31 cellular contexts compared by ENCODE assay signal in genomic region chr12:48080821-48081220, GRCh38. TPM values are rescaled to one million over a fixed set of nuclear protein-coding genes. Genes with fewer than 3 reads are reported as not detected.
DNase-seq lines count a peak whose midpoint lies in the region; ATAC-seq and TF ChIP-seq lines count a peak whose summit lies in the region.
"Had no signal": no experiment of that assay in that cellular context is flagged by ENCODE, and none has a peak within 500 bp of the region (broad histone marks: within the 10 kb centered on the region; RNA-seq: fewer than 3 reads in every experiment).

No MANE protein-coding gene starts in this region.

- H3K27me3 ChIP-seq in breast epithelium: no peaks in the 10 kb centered on the region
- H3K27me3 ChIP-seq in IMR-90 (ENCODE audit: control insufficient read depth, insufficient read depth, low read length): no peaks in the 10 kb centered on the region
- no peaks in the 10 kb centered on the region for H3K27me3 ChIP-seq in effector memory CD4-positive, alpha-beta T cell (replicated peaks; ENCODE audit: control insufficient read depth, insufficient read depth, low read length, poor library complexity, severe bottlenecking)
- H3K27me3 ChIP-seq: BE2C; BLaER1; BLaER1 treated with 17β-estradiol and CSF1 and Interleukin-3, amounts not matched to agents 10 nM and 100 nM had no signal

- no peak overlapping the region for H3K4me2 ChIP-seq in IMR-90 (ENCODE audit: low read depth, low read length)
- H3K4me2 ChIP-seq: A549; BLaER1; BLaER1 treated with 17β-estradiol and CSF1 and Interleukin-3, amounts not matched to agents 10 nM and 100 nM had no signal

- no peak overlapping the region for H2AK5ac ChIP-seq in IMR-90 (ENCODE audit: low read depth, low read length)

- H3K4me1 Mint-ChIP-seq in MCF 10A (ENCODE audit: insufficient read depth, unreplicated experiment): no peaks in the 10 kb centered on the region
- H3K4me1 Mint-ChIP-seq: CD4-positive, alpha-beta memory T cell; CD8-positive, alpha-beta memory T cell had no signal

- intact Hi-C loops in MCF 10A (cut with micrococcal nuclease) (loop anchor here (10.0 kb wide), 1 partner anchor 534 kb away; no protein-coding TSS in a partner anchor), breast epithelium (cut with DNase I; ENCODE audit: low total_unique reads) (no loop called here), IMR-90 (cut with micrococcal nuclease) (loop anchor here (10.0 kb wide), 1 partner anchor 534 kb away; no protein-coding TSS in a partner anchor)

- H3K56ac ChIP-seq in IMR-90 (ENCODE audit: extremely low read depth, insufficient read depth, low read length): no peak overlapping the region

- DNase-seq in MCF 10A (ENCODE audit: unreplicated experiment) (no peak), breast epithelium (ENCODE audit: low spot score in 2 of 2) (no peak), IMR-90 (no peak)
- DNase-seq in effector memory CD4-positive, alpha-beta T cell: no peak
- DNase-seq: 8988T; ACHN; AML-193; BE2C; C1 segment of cervical spinal cord; Caco-2; Calu3; CD4-positive, alpha-beta memory T cell; CD4-positive, alpha-beta T cell; CD4-positive, CD25-positive, alpha-beta regulatory T cell; CD8-positive, alpha-beta memory T cell; CD8-positive, alpha-beta T cell; COR-L47; DMS 273 treated with DMSO at 0.1 percent for 48 hours; DMS153; DMS53; DMS79; DMS79 treated with DMSO at 0.1 percent for 48 hours; DND-41; EL had no signal

- no TSS peak for BruUV-seq in MCF 10A (replicated peaks; lab: Mats Ljungman, UMichigan)
- no TSS peak for BruUV-seq in IMR-90 (replicated peaks; lab: Mats Ljungman, UMichigan)

- no peak overlapping the region for H3K14ac ChIP-seq in IMR-90 (replicated peaks; ENCODE audit: low read depth, low read length)

- peaks cover 43% of the 10 kb centered on the region for H3K36me3 Mint-ChIP-seq in MCF 10A (ENCODE audit: insufficient read depth, unreplicated experiment)

- H3K4me3 Mint-ChIP-seq in MCF 10A (ENCODE audit: unreplicated experiment): no peak overlapping the region
- H3K4me3 Mint-ChIP-seq: B cell; CD14-positive monocyte; CD4-positive, alpha-beta memory T cell; CD4-positive, alpha-beta T cell; CD4-positive, CD25-positive, alpha-beta regulatory T cell; CD8-positive, alpha-beta memory T cell; CD8-positive, alpha-beta T cell had no signal

- H3K9me3 Mint-ChIP-seq in MCF 10A (ENCODE audit: unreplicated experiment): no peaks in the 10 kb centered on the region
- H3K9me3 Mint-ChIP-seq: CD4-positive, alpha-beta memory T cell; CD4-positive, alpha-beta T cell; CD8-positive, alpha-beta memory T cell; CD8-positive, alpha-beta T cell had no signal

- no peaks in the 10 kb centered on the region for H4K20me1 ChIP-seq in IMR-90 (ENCODE audit: insufficient read depth, low read length)
- H4K20me1 ChIP-seq: BLaER1 had no signal

- in situ Hi-C loops in IMR-90 (cut with MboI; ENCODE audit: low sequenced_read_pairs): no loop called here

- ATAC-seq in IMR-90 (ENCODE audit: low read depth): no peak
- ATAC-seq: A549; CD8-positive, alpha-beta T cell had no signal

- H3K9me1 ChIP-seq in IMR-90 (ENCODE audit: insufficient read depth, low read length): no peaks in the 10 kb centered on the region

- H2BK20ac ChIP-seq in IMR-90 (ENCODE audit: low read depth, low read length): no peak overlapping the region

- H2BK15ac ChIP-seq in IMR-90 (ENCODE audit: low read depth, low read length): 0 out of 3 replicates have a peak overlapping the region, but pooled peaks have one; percentile 22

- no peaks in the 10 kb centered on the region; a peak in 1 of 4 replicates for H3K79me1 ChIP-seq in IMR-90 (ENCODE audit: low read depth in 1 of 2, low read length in 2 of 2)

- H4K8ac ChIP-seq in IMR-90 (ENCODE audit: low read depth in 2 of 2, low read length in 2 of 2): no peak overlapping the region

- TF ChIP-seq CTCF in MCF 10A (IDR thresholded peaks at IDR 0.05; ENCODE audit: unreplicated experiment) (no peak), breast epithelium (IDR thresholded peaks at IDR 0.05) (no peak), IMR-90 (conservative IDR thresholded peaks at IDR 0.05; ENCODE audit: low read depth, low read length) (no peak)

- POLR2A ChIA-PET in MCF 10A (lab: Yijun Ruan, JAX) (no interaction called here), IMR-90 (lab: Charles Lee; ENCODE audit: unreplicated experiment) (no interaction called here)

- H3K4me1 ChIP-seq in breast epithelium (no peaks in the 10 kb centered on the region), IMR-90 (ENCODE audit: control insufficient read depth, insufficient read depth, low read length) (no peaks in the 10 kb centered on the region)
- H3K4me1 ChIP-seq in effector memory CD4-positive, alpha-beta T cell (ENCODE audit: control insufficient read depth, insufficient read depth, low read length, poor library complexity, severe bottlenecking): no peaks in the 10 kb centered on the region
- H3K4me1 ChIP-seq: A549, BE2C, Caco-2 had no signal

- H3K36me3 ChIP-seq in breast epithelium (no peaks in the 10 kb centered on the region), IMR-90 (ENCODE audit: control insufficient read depth, insufficient read depth, low read length) (peaks cover 11% of the 10 kb centered on the region)
- peaks cover 46% of the 10 kb centered on the region for H3K36me3 ChIP-seq in effector memory CD4-positive, alpha-beta T cell (ENCODE audit: control insufficient read depth, insufficient read depth, low read length)

- no peak overlapping the region for H3K4ac ChIP-seq in IMR-90 (ENCODE audit: low read depth, low read length)

- no peak overlapping the region for H3K18ac ChIP-seq in IMR-90 (ENCODE audit: low read depth, low read length)

- H3K9me3 ChIP-seq in breast epithelium: no peaks in the 10 kb centered on the region
- H3K9me3 ChIP-seq in IMR-90 (ENCODE audit: control insufficient read depth, insufficient read depth, low read length): no peaks in the 10 kb centered on the region
- H3K9me3 ChIP-seq in effector memory CD4-positive, alpha-beta T cell (ENCODE audit: control insufficient read depth, low read length): no peaks in the 10 kb centered on the region
- H3K9me3 ChIP-seq: A549, BE2C had no signal

- no peak overlapping the region for H2AK9ac ChIP-seq in IMR-90 (replicated peaks; ENCODE audit: low read depth, low read length, poor library complexity)

- H4K91ac ChIP-seq in IMR-90 (ENCODE audit: insufficient read depth, low read depth, low read length): no peak overlapping the region

- H2BK5ac ChIP-seq in IMR-90 (ENCODE audit: low read depth, low read length, poor library complexity, severe bottlenecking): no peak overlapping the region

- no peak for TF ChIP-seq RAD21 in IMR-90 (IDR thresholded peaks at IDR 0.05; ENCODE audit: low read length)

- H3K9ac ChIP-seq in IMR-90 (ENCODE audit: low read depth, low read length): no peak overlapping the region
- H3K9ac ChIP-seq: BLaER1; BLaER1 treated with 17β-estradiol and CSF1 and Interleukin-3, amounts not matched to agents 10 nM and 100 nM had no signal

- CTCF ChIA-PET in MCF 10A (lab: Yijun Ruan, JAX) (no interaction called here), IMR-90 (lab: Yijun Ruan, JAX) (no interaction called here)

- H4K5ac ChIP-seq in IMR-90 (ENCODE audit: low read depth, low read length): no peak overlapping the region

- H2BK120ac ChIP-seq in IMR-90 (ENCODE audit: low read depth, low read length): no peak overlapping the region

- TF ChIP-seq POLR2A in breast epithelium (IDR thresholded peaks at IDR 0.05) (no peak), IMR-90 (IDR thresholded peaks at IDR 0.05; ENCODE audit: low read depth, low read length) (no peak)

- H2AFZ ChIP-seq in IMR-90 (replicated peaks; ENCODE audit: low read length, poor library complexity): no peak overlapping the region

- H3K27me3 Mint-ChIP-seq in MCF 10A (ENCODE audit: insufficient read depth, unreplicated experiment): no peaks in the 10 kb centered on the region
- H3K27me3 Mint-ChIP-seq: B cell; CD4-positive, alpha-beta memory T cell; CD4-positive, alpha-beta T cell; CD4-positive, CD25-positive, alpha-beta regulatory T cell; CD8-positive, alpha-beta memory T cell had no signal

- WGBS in IMR-90 (ENCODE audit: extremely low coverage in 2 of 2, insufficient read length in 1 of 2), 2 experiments: no CpG with 5 or more reads among the region's 3 CpGs

- no peak overlapping the region; the same call in 1 of the 2 replicates for H3K23ac ChIP-seq in IMR-90 (ENCODE audit: low read depth, low read length)

- H3K4me3 ChIP-seq in breast epithelium: no peak overlapping the region
- H3K4me3 ChIP-seq in IMR-90 (ENCODE audit: insufficient read depth, low read depth, low read length): no peak overlapping the region
- no peak overlapping the region for H3K4me3 ChIP-seq in effector memory CD4-positive, alpha-beta T cell (ENCODE audit: insufficient read depth, low read depth, low read length, poor library complexity, severe bottlenecking)
- H3K4me3 ChIP-seq: A549; BLaER1; BLaER1 treated with 17β-estradiol and CSF1 and Interleukin-3, amounts not matched to agents 10 nM and 100 nM had no signal

- dilution Hi-C loops in IMR-90 (cut with HindIII; ENCODE audit: low sequenced_read_pairs, unreplicated experiment): no loop called here

- H3K27ac ChIP-seq in breast epithelium (no peak overlapping the region), IMR-90 (ENCODE audit: insufficient read depth, low read length) (no peak overlapping the region)
- no peak overlapping the region for H3K27ac ChIP-seq in effector memory CD4-positive, alpha-beta T cell (ENCODE audit: insufficient read depth, low read length, poor library complexity, severe bottlenecking)
- H3K27ac ChIP-seq: 22Rv1; A549; BLaER1; BLaER1 treated with 17β-estradiol and CSF1 and Interleukin-3, amounts not matched to agents 10 nM and 100 nM; C4-2B had no signal

- peak overlapping the region; percentile 39 for H3K27ac Mint-ChIP-seq in MCF 10A (ENCODE audit: low read depth, unreplicated experiment)
- H3K27ac Mint-ChIP-seq: B cell; CD4-positive, alpha-beta T cell; CD4-positive, CD25-positive, alpha-beta regulatory T cell; CD8-positive, alpha-beta T cell had no signal

RNA-seq across cellular contexts. Expression of gene SENP1, which starts 25.1 kb away (rescaled TPM):
- 21.7 and 24.5 TPM in 2 replicates for total RNA-seq in MCF 10A (2022)
- 10 to 100 TPM; 14.4 to 36.1 (median 30.2) TPM for total RNA-seq in breast epithelium
- total RNA-seq in IMR-90 (2012; rRNA removed): 22.5 and 25.3 TPM in 2 replicates
- 6.9 and 7.2 TPM in 2 replicates for polyA plus RNA-seq in IMR-90 (2012; rRNA removed)
- 1.4 and 1.8 TPM in 2 replicates for polyA plus RNA-seq in IMR-90 (2012; cell fraction: cytosol; rRNA removed)
- 1.2 and 8.4 TPM in 2 replicates for polyA plus RNA-seq in IMR-90 (2012; cell fraction: nucleus; rRNA removed; ENCODE audit: low replicate concordance)

RNA-seq across cellular contexts. Expression of gene PFKM, which starts 38.3 kb away (rescaled TPM):
- total RNA-seq in MCF 10A (2022) (65.9 and 69.3 TPM in 2 replicates), breast epithelium (10 to 100 TPM; 19.0 to 40.0 (median 31.8) TPM), IMR-90 (2012; rRNA removed) (77.5 and 82.6 TPM in 2 replicates)
- polyA plus RNA-seq in IMR-90 (2012; rRNA removed): 49.4 and 56.7 TPM in 2 replicates
- polyA plus RNA-seq in IMR-90 (2012; cell fraction: cytosol; rRNA removed): 26.8 and 33.5 TPM in 2 replicates
- polyA plus RNA-seq in IMR-90 (2012; cell fraction: nucleus; rRNA removed; ENCODE audit: low replicate concordance): 76.9 and 127 TPM in 2 replicates
